In genomic region chr5:118506453-118506852, GRCh38 we compare ENCODE assay signal across 12 cellular contexts.
DNase-seq lines count a peak whose midpoint lies in the region; ATAC-seq, FAIRE-seq and TF ChIP-seq lines count a peak whose summit lies in the region.
"Had no signal": no experiment of that assay in that cellular context is flagged by ENCODE, and none has a peak within 500 bp of the region (broad histone marks: within the 10 kb centered on the region; RNA-seq: fewer than 3 reads in every experiment).

No MANE protein-coding gene starts in this region.

- FAIRE-seq in GM12892 (lab: Jason Lieb, UNC) = no peak
- FAIRE-seq: H1 had no signal

- ATAC-seq in GM19324 (IDR thresholded peaks at IDR 0.05; ENCODE audit: low FRiP score, unreplicated experiment) = peak; percentile 70
- ATAC-seq in HG02610 (IDR thresholded peaks at IDR 0.05; ENCODE audit: unreplicated experiment) = peak; percentile 88
- peak; percentile 88 for ATAC-seq in HG03354 (IDR thresholded peaks at IDR 0.05; ENCODE audit: poor library complexity, severe bottlenecking, unreplicated experiment)
- ATAC-seq: left colon had no signal

- DNase-seq in stimulated activated CD4-positive, alpha-beta T cell treated with anti-CD3 and anti-CD28 coated beads, Interleukin-4, amount 100 ng/mL, for 1 hour = no peak
- DNase-seq in retina = no peak
- DNase-seq in GM12892 (ENCODE audit: insufficient read length) = no peak
- no peak for DNase-seq in activated CD4-positive, alpha-beta T cell treated with anti-CD3 and anti-CD28 coated beads for 1 hour
- DNase-seq: DND-41; left colon; SIG-M5; stimulated activated naive CD4-positive, alpha-beta T cell treated with Interleukin-2 at 50 U/mL for 16 hours had no signal

- TF ChIP-seq POLR2A in GM12892 (IDR thresholded peaks at IDR 0.05; ENCODE audit: low read depth, low read length) = no peak
